16 cellular contexts compared by ENCODE assay signal in genomic region chr1:100050139-100050538, GRCh38.
DNase-seq lines count a peak whose midpoint lies in the region; ATAC-seq and TF ChIP-seq lines count a peak whose summit lies in the region.
"Had no signal": no experiment of that assay in that cellular context is flagged by ENCODE, and none has a peak within 500 bp of the region (broad histone marks: within the 10 kb centered on the region; RNA-seq: fewer than 3 reads in every experiment).

No MANE protein-coding gene starts in this region.

- H3K4me1 Mint-ChIP-seq in natural killer cell (peaks cover 48 to 51% of the 10 kb centered on the region in 2 donors), endothelial cell (ENCODE audit: unreplicated experiment) (peaks cover 29% of the 10 kb centered on the region), type B pancreatic cell (ENCODE audit: unreplicated experiment) (peaks cover 25% of the 10 kb centered on the region)
- H3K4me1 Mint-ChIP-seq in natural killer cell treated with Interleukin-12 subunit alpha and Interleukin-12 subunit beta and Interleukin-15 and Interleukin-18, amount 100 ng/mL, for 72 hours (ENCODE audit: low read depth in 2 of 2) = peaks cover 37 to 48% of the 10 kb centered on the region in 2 donors

- H3K27me3 Mint-ChIP-seq in natural killer cell (ENCODE audit: low read depth in 2 of 2) = no peaks in the 10 kb centered on the region
- H3K27me3 Mint-ChIP-seq in natural killer cell treated with Interleukin-12 subunit alpha and Interleukin-12 subunit beta and Interleukin-15 and Interleukin-18, amount 100 ng/mL, for 72 hours = no peaks in the 10 kb centered on the region
- no peaks in the 10 kb centered on the region for H3K27me3 Mint-ChIP-seq in endothelial cell (ENCODE audit: unreplicated experiment)
- no peaks in the 10 kb centered on the region for H3K27me3 Mint-ChIP-seq in type B pancreatic cell
- H3K27me3 Mint-ChIP-seq: B cell; central memory CD8-positive, alpha-beta T cell; T-cell had no signal

- H3K27ac Mint-ChIP-seq in natural killer cell (peak overlapping the region; percentile 11 to 58), endothelial cell (ENCODE audit: unreplicated experiment) (peak overlapping the region; percentile 16), type B pancreatic cell (peak overlapping the region; percentile 34)
- H3K27ac Mint-ChIP-seq in natural killer cell treated with Interleukin-12 subunit alpha and Interleukin-12 subunit beta and Interleukin-15 and Interleukin-18, amount 100 ng/mL, for 72 hours = peak overlapping the region in 1 of 2 donors; percentile 89
- H3K27ac Mint-ChIP-seq: B cell had no signal

- H3K36me3 Mint-ChIP-seq in natural killer cell (no peaks in the 10 kb centered on the region), endothelial cell (ENCODE audit: low read depth, unreplicated experiment) (peaks cover 6% of the 10 kb centered on the region), type B pancreatic cell (peaks cover 31% of the 10 kb centered on the region)
- peaks cover under 1% of the 10 kb centered on the region for H3K36me3 Mint-ChIP-seq in natural killer cell treated with Interleukin-12 subunit alpha and Interleukin-12 subunit beta and Interleukin-15 and Interleukin-18, amount 100 ng/mL, for 72 hours

- TF ChIP-seq CTCF in natural killer cell (IDR thresholded peaks at IDR 0.05) (no peak), endothelial cell (IDR thresholded peaks at IDR 0.05; ENCODE audit: unreplicated experiment) (no peak), type B pancreatic cell (conservative IDR thresholded peaks at IDR 0.05) (no peak)

- H3K4me3 Mint-ChIP-seq in natural killer cell (no peak overlapping the region), endothelial cell (ENCODE audit: unreplicated experiment) (no peak overlapping the region), type B pancreatic cell (peak overlapping the region; percentile 12)
- H3K4me3 Mint-ChIP-seq in natural killer cell treated with Interleukin-12 subunit alpha and Interleukin-12 subunit beta and Interleukin-15 and Interleukin-18, amount 100 ng/mL, for 72 hours = no peak overlapping the region
- H3K4me3 Mint-ChIP-seq: B cell, T-cell had no signal

- ATAC-seq in natural killer cell (no peak), HG03521 (IDR thresholded peaks at IDR 0.05; ENCODE audit: unreplicated experiment) (no peak)
- no peak for ATAC-seq in natural killer cell treated with Interleukin-12 subunit alpha and Interleukin-12 subunit beta and Interleukin-15 and Interleukin-18, amount 100 ng/mL, for 72 hours
- ATAC-seq: T-cell had no signal

- DNase-seq in natural killer cell (no peak), RPMI8226 (peak; percentile 20), endothelial cell (ENCODE audit: low spot score) (no peak), type B pancreatic cell (ENCODE audit: extremely low spot score, unreplicated experiment) (no peak), OCI-M1 (lab: John Stamatoyannopoulos, UW) (no peak), H4 (ENCODE audit: low spot score) (no peak)
- no peak for DNase-seq in natural killer cell treated with Interleukin-12 subunit alpha and Interleukin-12 subunit beta and Interleukin-15 and Interleukin-18, amount 100 ng/mL, for 72 hours (ENCODE audit: low spot score)
- DNase-seq: activated CD4-positive, alpha-beta T cell treated with anti-CD3 and anti-CD28 coated beads for 48 hours; activated gamma-delta T cell; DMS79; NCI-H446; stimulated activated CD8-positive, alpha-beta memory T cell treated with anti-CD3 and anti-CD28 coated beads, Interleukin-4, amount 100 ng/mL, for 48 hours; T-cell had no signal

- intact Hi-C loops in natural killer cell (cut with micrococcal nuclease) = no loop called here

- H3K9me3 Mint-ChIP-seq in natural killer cell = no peaks in the 10 kb centered on the region
- no peaks in the 10 kb centered on the region for H3K9me3 Mint-ChIP-seq in natural killer cell treated with Interleukin-12 subunit alpha and Interleukin-12 subunit beta and Interleukin-15 and Interleukin-18, amount 100 ng/mL, for 72 hours
- no peaks in the 10 kb centered on the region for H3K9me3 Mint-ChIP-seq in endothelial cell (ENCODE audit: unreplicated experiment)
- peaks cover 8% of the 10 kb centered on the region for H3K9me3 Mint-ChIP-seq in type B pancreatic cell
- H3K9me3 Mint-ChIP-seq: central memory CD8-positive, alpha-beta T cell; T-cell had no signal
